ENCODE assay signal across 8 cellular contexts in the genomic region with DNA sequence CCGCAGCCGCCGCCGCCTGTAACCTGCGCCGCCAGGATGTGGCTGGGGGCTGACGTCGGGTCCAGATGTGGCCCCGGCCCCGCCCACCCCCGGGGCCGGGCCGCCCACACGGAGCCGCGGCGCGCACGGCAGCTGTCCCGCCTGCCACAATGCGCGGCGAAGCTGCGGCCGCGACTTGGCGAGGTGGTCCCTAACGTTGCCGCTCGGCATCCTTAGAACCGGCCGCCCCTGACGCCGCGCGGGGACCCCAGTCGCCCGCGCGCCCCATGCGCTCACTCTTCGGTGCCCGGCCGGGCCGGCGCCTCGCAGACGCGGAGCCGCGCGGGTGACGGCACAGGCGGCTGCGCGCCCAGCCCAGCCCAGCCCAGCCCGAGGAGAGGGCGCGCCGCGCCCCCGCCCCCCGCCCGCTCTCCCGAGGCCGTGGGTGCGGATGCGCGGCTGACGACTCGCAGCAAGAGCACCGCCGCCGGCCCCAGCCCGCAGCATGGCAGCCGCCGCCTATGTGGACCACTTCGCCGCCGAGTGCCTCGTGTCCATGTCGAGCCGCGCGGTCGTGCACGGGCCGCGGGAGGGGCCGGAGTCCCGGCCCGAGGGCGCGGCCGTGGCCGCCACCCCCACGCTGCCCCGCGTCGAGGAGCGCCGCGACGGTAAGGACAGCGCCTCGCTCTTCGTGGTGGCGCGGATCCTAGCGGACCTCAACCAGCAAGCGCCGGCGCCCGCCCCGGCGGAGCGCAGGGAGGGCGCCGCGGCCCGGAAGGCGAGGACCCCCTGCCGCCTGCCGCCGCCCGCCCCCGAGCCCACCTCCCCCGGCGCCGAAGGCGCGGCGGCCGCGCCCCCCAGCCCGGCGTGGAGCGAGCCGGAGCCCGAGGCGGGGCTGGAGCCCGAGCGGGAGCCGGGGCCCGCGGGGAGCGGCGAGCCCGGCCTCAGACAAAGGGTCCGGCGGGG. TPM values are rescaled to one million over a fixed set of nuclear protein-coding genes. Genes with fewer than 3 reads are reported as not detected.
DNase-seq lines count a peak whose midpoint lies in the region; ATAC-seq and TF ChIP-seq lines count a peak whose summit lies in the region.

Gene KLF13, plus strand, starts transcription at position 107 of the 945 bp plus-strand sequence. Its CDS starts 378 bp downstream, at position 485.

- H3K4me1 Mint-ChIP-seq in CD8-positive, alpha-beta memory T cell: peaks cover 45 to 65% (median 50%) of the 10 kb centered on the region in 3 donors
- H3K4me1 Mint-ChIP-seq in activated CD4-positive, alpha-beta T cell treated with anti-CD3 and anti-CD28 coated beads, Interleukin-2, amount 10 ng/mL, durations not matched to agents 24 days and 14 days: peaks cover 54% of the 10 kb centered on the region
- peaks cover 53 to 56% of the 10 kb centered on the region in 2 donors for H3K4me1 Mint-ChIP-seq in effector memory CD8-positive, alpha-beta T cell (ENCODE audit: low read depth in 2 of 2)
- H3K4me1 Mint-ChIP-seq in mesothelial cell of epicardium: peaks cover 21% of the 10 kb centered on the region

- peak; percentile 45 for ATAC-seq in GM21367 (IDR thresholded peaks at IDR 0.05; ENCODE audit: unreplicated experiment)
- peak; percentile 56 for ATAC-seq in effector memory CD8-positive, alpha-beta T cell (replicated peaks)

- peaks cover 0 to 2% of the 10 kb centered on the region in 2 donors for H3K27me3 Mint-ChIP-seq in CD8-positive, alpha-beta memory T cell
- H3K27me3 Mint-ChIP-seq in activated CD4-positive, alpha-beta T cell treated with anti-CD3 and anti-CD28 coated beads, Interleukin-2, amount 10 ng/mL, durations not matched to agents 24 days and 14 days: no peaks in the 10 kb centered on the region
- no peaks in the 10 kb centered on the region for H3K27me3 Mint-ChIP-seq in effector memory CD8-positive, alpha-beta T cell
- H3K27me3 Mint-ChIP-seq in mesothelial cell of epicardium (ENCODE audit: low read depth): peaks cover 5% of the 10 kb centered on the region

- DNase-seq in CD8-positive, alpha-beta memory T cell: peak in 2 of 5 donors; percentile 73 to 88
- no peak for DNase-seq in HT-29 (ENCODE audit: low spot score)
- no peak for DNase-seq in activated CD4-positive, alpha-beta T cell treated with anti-CD3 and anti-CD28 coated beads, Interleukin-2, amount 10 ng/mL, durations not matched to agents 24 days and 14 days
- DNase-seq in effector memory CD8-positive, alpha-beta T cell: peak in 1 of 3 experiments; percentile 62
- DNase-seq in mesothelial cell of epicardium (ENCODE audit: low spot score in 2 of 2, unreplicated experiment in 2 of 2): no peak
- DNase-seq in stimulated activated CD8-positive, alpha-beta memory T cell treated with anti-CD3 and anti-CD28 coated beads, Interleukin-7, amount 100 ng/mL, for 4 hours (ENCODE audit: low read depth in 2 of 2): peak; percentile 45 to 73
- DNase-seq in kidney tubule cell (ENCODE audit: low spot score): no peak

- H3K36me3 Mint-ChIP-seq in CD8-positive, alpha-beta memory T cell: peaks cover 0 to 38% (median 6%) of the 10 kb centered on the region in 3 donors
- peaks cover 27% of the 10 kb centered on the region for H3K36me3 Mint-ChIP-seq in activated CD4-positive, alpha-beta T cell treated with anti-CD3 and anti-CD28 coated beads, Interleukin-2, amount 10 ng/mL, durations not matched to agents 24 days and 14 days (ENCODE audit: low read depth)
- H3K36me3 Mint-ChIP-seq in effector memory CD8-positive, alpha-beta T cell (ENCODE audit: insufficient read depth): peaks cover 50% of the 10 kb centered on the region
- no peaks in the 10 kb centered on the region for H3K36me3 Mint-ChIP-seq in mesothelial cell of epicardium

- H3K9me3 Mint-ChIP-seq in CD8-positive, alpha-beta memory T cell: no peaks in the 10 kb centered on the region
- no peaks in the 10 kb centered on the region for H3K9me3 Mint-ChIP-seq in activated CD4-positive, alpha-beta T cell treated with anti-CD3 and anti-CD28 coated beads, Interleukin-2, amount 10 ng/mL, durations not matched to agents 24 days and 14 days
- no peaks in the 10 kb centered on the region for H3K9me3 Mint-ChIP-seq in effector memory CD8-positive, alpha-beta T cell
- H3K9me3 Mint-ChIP-seq in mesothelial cell of epicardium: no peaks in the 10 kb centered on the region

- H3K9me3 ChIP-seq in CD8-positive, alpha-beta memory T cell (ENCODE audit: low read length): no peaks in the 10 kb centered on the region

- peak within 1 kb of the TSS; percentile 46 to 98 (median 95) for H3K27ac Mint-ChIP-seq in CD8-positive, alpha-beta memory T cell
- peak within 1 kb of the TSS; percentile 88 for H3K27ac Mint-ChIP-seq in activated CD4-positive, alpha-beta T cell treated with anti-CD3 and anti-CD28 coated beads, Interleukin-2, amount 10 ng/mL, durations not matched to agents 24 days and 14 days
- H3K27ac Mint-ChIP-seq in effector memory CD8-positive, alpha-beta T cell: peak within 1 kb of the TSS; percentile 91 to 94
- H3K27ac Mint-ChIP-seq in mesothelial cell of epicardium: peak within 1 kb of the TSS; percentile 86

- no peaks in the 10 kb centered on the region for H3K36me3 ChIP-seq in CD8-positive, alpha-beta memory T cell (ENCODE audit: insufficient read depth, low read length)

- H3K4me1 ChIP-seq in CD8-positive, alpha-beta memory T cell (ENCODE audit: insufficient read depth, low read length): peaks cover 43% of the 10 kb centered on the region

- TF ChIP-seq CTCF in mesothelial cell of epicardium (IDR thresholded peaks at IDR 0.05; ENCODE audit: unreplicated experiment): no peak

- H3K27ac ChIP-seq in CD8-positive, alpha-beta memory T cell (ENCODE audit: low read depth, low read length): peak within 1 kb of the TSS; percentile 85

- POLR2A ChIA-PET in CD8-positive, alpha-beta memory T cell (lab: Charles Lee): interaction anchor here (0.6 to 4.8 kb wide), 26 partner anchors 10 to 163 kb away, joined by 3 to 62 read pairs (median 7); no protein-coding TSS in a partner anchor

- H3K4me3 Mint-ChIP-seq in CD8-positive, alpha-beta memory T cell: peak within 1 kb of the TSS; percentile 58 to 95 (median 89)
- H3K4me3 Mint-ChIP-seq in activated CD4-positive, alpha-beta T cell treated with anti-CD3 and anti-CD28 coated beads, Interleukin-2, amount 10 ng/mL, durations not matched to agents 24 days and 14 days: peak within 1 kb of the TSS; percentile 90
- peak within 1 kb of the TSS; percentile 89 to 91 for H3K4me3 Mint-ChIP-seq in effector memory CD8-positive, alpha-beta T cell
- H3K4me3 Mint-ChIP-seq in mesothelial cell of epicardium: peak within 1 kb of the TSS; percentile 79

- CTCF ChIA-PET in CD8-positive, alpha-beta memory T cell (lab: Charles Lee): interaction anchor here (0.7 to 3.8 kb wide), 19 partner anchors 13 to 701 kb away, joined by 3 to 31 read pairs (median 6); partner anchors contain the start of gene ARHGAP11B

- peak within 1 kb of the TSS; percentile 52 for H3K4me3 ChIP-seq in CD8-positive, alpha-beta memory T cell (ENCODE audit: low read length)

- H3K27me3 ChIP-seq in CD8-positive, alpha-beta memory T cell (ENCODE audit: insufficient read depth, low read length, poor library complexity, severe bottlenecking): no peaks in the 10 kb centered on the region

- intact Hi-C loops in activated CD4-positive, alpha-beta T cell treated with anti-CD3 and anti-CD28 coated beads, Interleukin-2, amount 10 ng/mL, durations not matched to agents 24 days and 14 days (cut with micrococcal nuclease): loop anchor here (1.0 to 5.0 kb wide), 6 partner anchors 60 to 545 kb away; partner anchors contain the start of genes MTMR10 and OTUD7A

RNA-seq across cellular contexts. Expression of gene KLF13, which starts in this region (rescaled TPM):
- 100 to 1,000 TPM; 145 to 147 TPM for total RNA-seq in CD8-positive, alpha-beta memory T cell
- polyA plus RNA-seq in CD8-positive, alpha-beta memory T cell: 109 TPM
- 52.2 and 52.7 TPM in 2 replicates for total RNA-seq in HT-29 (2014; rRNA removed; shearing (Covaris generic))
- total RNA-seq in activated CD4-positive, alpha-beta T cell treated with anti-CD3 and anti-CD28 coated beads, Interleukin-2, amount 10 ng/mL, durations not matched to agents 24 days and 14 days: 122 and 135 TPM in 2 replicates
- 26.9 to 29.5 TPM (median 28.1 TPM) in 3 replicates for total RNA-seq in mesothelial cell of epicardium

Comparison
In these comparisons a context has a peak if more than half of its experiments do, and no peak if none do; other contexts are left out.
1. DNase-seq: peak in stimulated activated CD8-positive, alpha-beta memory T cell treated with anti-CD3 and anti-CD28 coated beads, Interleukin-7, amount 100 ng/mL, for 4 hours (2 of 2); none in HT-29 (single experiment), activated CD4-positive, alpha-beta T cell treated with anti-CD3 and anti-CD28 coated beads, Interleukin-2, amount 10 ng/mL, durations not matched to agents 24 days and 14 days (single experiment), mesothelial cell of epicardium (0 of 2) and kidney tubule cell (single experiment).
2. Peak in every context shown above with its lines, with median percentiles within 50 percentile points of each other: H3K27ac Mint-ChIP-seq and H3K4me3 Mint-ChIP-seq.